In the genomic region with DNA sequence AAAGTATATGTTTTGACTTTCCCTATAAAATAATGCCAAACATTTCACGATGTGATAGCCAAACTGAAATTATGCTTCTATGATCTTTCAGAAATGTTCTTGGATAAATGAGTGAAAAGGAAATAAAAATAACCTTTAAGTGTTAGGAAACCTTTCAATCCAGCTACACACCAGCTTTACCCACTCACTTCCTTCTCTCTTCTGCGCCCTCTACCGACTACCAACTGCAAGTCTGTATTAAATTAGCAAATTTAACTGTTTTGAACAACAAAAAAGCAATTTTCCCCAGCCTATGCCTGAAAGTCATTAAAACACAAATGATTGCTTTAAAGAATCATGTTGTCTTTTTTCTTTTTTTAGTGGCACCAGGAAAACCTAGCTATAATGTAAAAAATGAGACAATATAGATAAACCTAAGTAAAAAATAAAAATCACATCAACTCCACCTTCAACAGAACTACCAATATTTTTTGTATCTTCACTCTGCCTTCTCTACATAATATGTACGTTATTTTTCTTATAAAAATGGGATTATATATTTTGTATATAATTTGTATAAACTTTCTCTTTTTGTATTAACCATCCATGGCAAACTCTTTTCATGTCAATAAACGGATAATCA, we compare ENCODE assay signal across 8 cellular contexts. TPM values are rescaled to one million over a fixed set of nuclear protein-coding genes. Genes with fewer than 3 reads are reported as not detected.
DNase-seq lines count a peak whose midpoint lies in the region; ATAC-seq and TF ChIP-seq lines count a peak whose summit lies in the region.

No MANE protein-coding gene starts in this region.

- H3K27ac ChIP-seq in thyroid gland = no peak overlapping the region

- peak; percentile 55 for DNase-seq in A172 (ENCODE audit: low spot score)
- peak; percentile 73 for DNase-seq in NCI-H460 (ENCODE audit: extremely low read depth, low read depth)
- DNase-seq in activated naive CD4-positive, alpha-beta T cell treated with anti-CD3 and anti-CD28 coated beads, Interleukin-2, amount 10 ng/mL, durations not matched to agents 7 days and 5 days = peak; percentile 56
- DNase-seq in iPS-NIHi7 (ENCODE audit: extremely low spot score) = peak; percentile 29
- peak; percentile 28 to 42 for DNase-seq in thyroid gland
- DNase-seq in hippocampal formation (lab: John Stamatoyannopoulos, UW) = no peak

- H3K4me3 Mint-ChIP-seq in activated naive CD4-positive, alpha-beta T cell treated with anti-CD3 and anti-CD28 coated beads, Interleukin-2, amount 10 ng/mL, durations not matched to agents 7 days and 5 days = no peak overlapping the region

- no peaks in the 10 kb centered on the region for H3K9me3 ChIP-seq in thyroid gland

- CTCF ChIA-PET in activated naive CD4-positive, alpha-beta T cell treated with anti-CD3 and anti-CD28 coated beads, Interleukin-2, amount 10 ng/mL, durations not matched to agents 7 days and 5 days (lab: Charles Lee) = interaction anchor here (0.9 to 2.9 kb wide), 6 partner anchors 14 to 209 kb away, joined by 3 to 12 read pairs (median 4); partner anchors contain the start of genes PCTP and TMEM100

- H3K4me3 ChIP-seq in thyroid gland (replicated peaks in 1 of 3) = no peak overlapping the region

- H3K27ac Mint-ChIP-seq in activated naive CD4-positive, alpha-beta T cell treated with anti-CD3 and anti-CD28 coated beads, Interleukin-2, amount 10 ng/mL, durations not matched to agents 7 days and 5 days = no peak overlapping the region

- no peaks in the 10 kb centered on the region for H3K27me3 ChIP-seq in thyroid gland

- intact Hi-C loops in thyroid gland (cut with DNase I) = no loop called here

- no peaks in the 10 kb centered on the region for H3K36me3 ChIP-seq in thyroid gland

- no peaks in the 10 kb centered on the region for H3K36me3 Mint-ChIP-seq in activated naive CD4-positive, alpha-beta T cell treated with anti-CD3 and anti-CD28 coated beads, Interleukin-2, amount 10 ng/mL, durations not matched to agents 7 days and 5 days

- H3K4me1 Mint-ChIP-seq in activated naive CD4-positive, alpha-beta T cell treated with anti-CD3 and anti-CD28 coated beads, Interleukin-2, amount 10 ng/mL, durations not matched to agents 7 days and 5 days = peaks cover 6% of the 10 kb centered on the region

- TF ChIP-seq CTCF in GM12874 (IDR thresholded peaks at IDR 0.05; ENCODE audit: insufficient read depth, low read depth, low read length) (peak; percentile 63; the same call in 1 of the 2 replicates), thyroid gland (IDR thresholded peaks at IDR 0.05) (peak; percentile 35 to 64 (median 60))

- no peak for ATAC-seq in HG03521 (IDR thresholded peaks at IDR 0.05; ENCODE audit: unreplicated experiment)

- peaks cover 9 to 18% of the 10 kb centered on the region in 2 donors for H3K4me1 ChIP-seq in thyroid gland

- H3K27me3 Mint-ChIP-seq in activated naive CD4-positive, alpha-beta T cell treated with anti-CD3 and anti-CD28 coated beads, Interleukin-2, amount 10 ng/mL, durations not matched to agents 7 days and 5 days = peaks cover 5% of the 10 kb centered on the region

- no peaks in the 10 kb centered on the region for H3K9me3 Mint-ChIP-seq in activated naive CD4-positive, alpha-beta T cell treated with anti-CD3 and anti-CD28 coated beads, Interleukin-2, amount 10 ng/mL, durations not matched to agents 7 days and 5 days

- no peak for TF ChIP-seq POLR2A in thyroid gland (IDR thresholded peaks at IDR 0.05)

- 37 to 38% methylated on average over 5 of the region's 5 CpGs for WGBS in thyroid gland, 2 donors

RNA-seq across cellular contexts. Expression of gene TMEM100, which starts 13.2 kb away (rescaled TPM):
- not detected in 2 replicates for total RNA-seq in A172 (2014; rRNA removed; shearing (Covaris generic))
- 43.0 and 49.6 TPM in 2 replicates for total RNA-seq in NCI-H460 (2014; rRNA removed; shearing (Covaris generic))
- polyA plus RNA-seq in NCI-H460 (2014; cell fraction: nucleus; rRNA removed) = 14.3 and 23.2 TPM in 2 replicates
- 10 to 100 TPM in 1 of 4 donors, 1 to 10 TPM in 3; 2.5 to 12.9 (median 6.4) TPM for total RNA-seq in thyroid gland

RNA-seq across cellular contexts. Expression of gene PCTP, which starts 15.0 kb away (rescaled TPM):
- total RNA-seq in A172 (2014; rRNA removed; shearing (Covaris generic)) = 16.6 and 21.1 TPM in 2 replicates
- total RNA-seq in NCI-H460 (2014; rRNA removed; shearing (Covaris generic)) = 19.8 and 19.9 TPM in 2 replicates
- polyA plus RNA-seq in NCI-H460 (2014; cell fraction: nucleus; rRNA removed) = 14.8 and 15.8 TPM in 2 replicates
- 10 to 100 TPM; 13.7 to 17.2 (median 14.8) TPM for total RNA-seq in thyroid gland

Comparison
In these comparisons a context has a peak if more than half of its experiments do, and no peak if none do; other contexts are left out.
1. DNase-seq: peak in A172 (single experiment), NCI-H460 (single experiment), activated naive CD4-positive, alpha-beta T cell treated with anti-CD3 and anti-CD28 coated beads, Interleukin-2, amount 10 ng/mL, durations not matched to agents 7 days and 5 days (single experiment), iPS-NIHi7 (single experiment) and thyroid gland (2 of 2); none in hippocampal formation (0 of 2).